In the genomic region with DNA sequence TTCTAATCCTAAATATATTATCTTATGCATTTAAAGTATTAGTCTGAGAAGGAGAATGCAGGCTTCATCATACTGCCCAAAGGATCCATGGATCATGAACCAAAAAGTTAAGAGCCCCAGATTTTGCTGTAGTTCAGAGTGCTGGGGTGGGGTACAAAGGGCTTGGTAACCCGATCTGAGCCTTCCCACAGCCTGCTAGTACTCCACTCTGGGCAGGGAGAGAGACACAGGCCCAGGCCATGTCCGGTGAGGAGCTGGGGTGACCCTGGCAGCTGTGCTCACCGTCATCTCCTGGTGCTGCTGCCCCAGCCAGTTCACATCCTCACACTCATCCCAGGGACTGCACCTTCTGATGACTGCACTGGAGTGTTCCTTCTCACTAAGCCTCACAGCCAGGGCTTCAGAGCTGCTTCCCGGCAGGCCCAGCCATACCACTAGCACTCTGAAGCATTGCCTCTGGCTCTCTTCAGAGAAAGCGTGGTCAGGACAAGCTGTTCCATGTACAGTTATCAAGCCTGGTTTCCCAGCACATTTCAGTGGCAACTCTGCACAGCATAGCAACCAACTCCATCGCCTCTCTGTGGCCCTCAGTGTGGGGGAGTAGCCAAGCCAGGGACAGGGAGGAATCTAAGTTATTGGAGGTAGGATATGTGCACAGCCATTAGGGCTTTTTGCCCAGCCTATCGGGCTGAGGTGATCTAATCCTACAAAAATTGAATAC, we compare ENCODE assay signal across 1 cellular context.
TF ChIP-seq lines count a peak whose summit lies in the region.

No MANE protein-coding gene starts in this region.

TF ChIP-seq in GM23338, 12 proteins besides CTCF, POLR2A, EP300 and RAD21 (continued from another document):
- TF ChIP-seq, protein P1, sequence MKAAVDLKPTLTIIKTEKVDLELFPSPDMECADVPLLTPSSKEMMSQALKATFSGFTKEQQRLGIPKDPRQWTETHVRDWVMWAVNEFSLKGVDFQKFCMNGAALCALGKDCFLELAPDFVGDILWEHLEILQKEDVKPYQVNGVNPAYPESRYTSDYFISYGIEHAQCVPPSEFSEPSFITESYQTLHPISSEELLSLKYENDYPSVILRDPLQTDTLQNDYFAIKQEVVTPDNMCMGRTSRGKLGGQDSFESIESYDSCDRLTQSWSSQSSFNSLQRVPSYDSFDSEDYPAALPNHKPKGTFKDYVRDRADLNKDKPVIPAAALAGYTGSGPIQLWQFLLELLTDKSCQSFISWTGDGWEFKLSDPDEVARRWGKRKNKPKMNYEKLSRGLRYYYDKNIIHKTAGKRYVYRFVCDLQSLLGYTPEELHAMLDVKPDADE (IDR thresholded peaks at IDR 0.05), result no peak
- TF ChIP-seq NANOG (IDR thresholded peaks at IDR 0.05; ENCODE audit: borderline replicate concordance), result no peak
- no peak for TF ChIP-seq ZNF331 (CRISPR knock-in tag; IDR thresholded peaks at IDR 0.05; ENCODE audit: low read depth)
- TF ChIP-seq REST (IDR thresholded peaks at IDR 0.05; ENCODE audit: unreplicated experiment), result no peak
- TF ChIP-seq ZNF114 (CRISPR knock-in tag; IDR thresholded peaks at IDR 0.05), result no peak
- no peak for TF ChIP-seq EZH2 (IDR thresholded peaks at IDR 0.05; ENCODE audit: low read depth, unreplicated experiment)
- TF ChIP-seq EZH2phosphoT487 (IDR thresholded peaks at IDR 0.05; ENCODE audit: unreplicated experiment), result no peak
- TF ChIP-seq JUNB (IDR thresholded peaks at IDR 0.05; ENCODE audit: unreplicated experiment), result no peak
- no peak for TF ChIP-seq CREB1 (CRISPR knock-in tag; IDR thresholded peaks at IDR 0.05; ENCODE audit: low read depth)
- TF ChIP-seq ZNF462 (CRISPR knock-in tag; IDR thresholded peaks at IDR 0.05), result no peak
